ENCODE assay signal across 1 cellular context in the genomic region with DNA sequence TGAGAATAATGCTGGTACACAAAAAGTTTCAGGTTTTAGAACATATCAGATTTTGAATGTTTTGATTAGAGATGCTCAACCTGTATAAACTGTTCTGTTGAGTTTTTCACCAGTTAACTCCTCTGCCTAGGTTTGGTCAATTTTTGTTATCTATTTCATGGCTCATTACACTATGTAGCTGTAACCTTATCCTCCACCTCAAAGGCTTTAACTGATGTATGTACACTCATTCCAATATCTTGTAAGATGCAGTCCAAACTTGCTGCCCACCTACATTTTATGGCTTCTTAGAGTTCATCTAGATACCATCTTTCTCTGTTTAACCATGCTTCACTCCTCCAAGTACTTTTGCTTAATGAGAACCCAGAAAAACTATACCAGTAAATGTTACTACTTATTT.
TF ChIP-seq lines count a peak whose summit lies in the region.

No MANE protein-coding gene starts in this region.

TF ChIP-seq in HEK293, 187 proteins besides CTCF, POLR2A, EP300 and RAD21 (continued from another document and continues in another):
- TF ChIP-seq, protein P1, sequence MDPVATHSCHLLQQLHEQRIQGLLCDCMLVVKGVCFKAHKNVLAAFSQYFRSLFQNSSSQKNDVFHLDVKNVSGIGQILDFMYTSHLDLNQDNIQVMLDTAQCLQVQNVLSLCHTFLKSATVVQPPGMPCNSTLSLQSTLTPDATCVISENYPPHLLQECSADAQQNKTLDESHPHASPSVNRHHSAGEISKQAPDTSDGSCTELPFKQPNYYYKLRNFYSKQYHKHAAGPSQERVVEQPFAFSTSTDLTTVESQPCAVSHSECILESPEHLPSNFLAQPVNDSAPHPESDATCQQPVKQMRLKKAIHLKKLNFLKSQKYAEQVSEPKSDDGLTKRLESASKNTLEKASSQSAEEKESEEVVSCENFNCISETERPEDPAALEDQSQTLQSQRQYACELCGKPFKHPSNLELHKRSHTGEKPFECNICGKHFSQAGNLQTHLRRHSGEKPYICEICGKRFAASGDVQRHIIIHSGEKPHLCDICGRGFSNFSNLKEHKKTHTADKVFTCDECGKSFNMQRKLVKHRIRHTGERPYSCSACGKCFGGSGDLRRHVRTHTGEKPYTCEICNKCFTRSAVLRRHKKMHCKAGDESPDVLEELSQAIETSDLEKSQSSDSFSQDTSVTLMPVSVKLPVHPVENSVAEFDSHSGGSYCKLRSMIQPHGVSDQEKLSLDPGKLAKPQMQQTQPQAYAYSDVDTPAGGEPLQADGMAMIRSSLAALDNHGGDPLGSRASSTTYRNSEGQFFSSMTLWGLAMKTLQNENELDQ (tag by site-specific recombination; IDR thresholded peaks at IDR 0.05; ENCODE audit: low read depth) = no peak
- no peak for TF ChIP-seq ZNF830 (tag by site-specific recombination; IDR thresholded peaks at IDR 0.05; ENCODE audit: low read depth)
- TF ChIP-seq ZBTB1 (tag by site-specific recombination; IDR thresholded peaks at IDR 0.05) = no peak
- no peak for TF ChIP-seq ZNF132 (tag by site-specific recombination; IDR thresholded peaks at IDR 0.05; ENCODE audit: borderline replicate concordance)
- TF ChIP-seq ZNF155 (tag by site-specific recombination; IDR thresholded peaks at IDR 0.05) = no peak
- TF ChIP-seq WT1 (tag by site-specific recombination; IDR thresholded peaks at IDR 0.05) = 0 out of 2 replicates have a peak, but pooled peaks have one; percentile 23
- no peak for TF ChIP-seq ZIC2 (tag by site-specific recombination; IDR thresholded peaks at IDR 0.05)
- no peak for TF ChIP-seq ZBTB48 (tag by site-specific recombination; IDR thresholded peaks at IDR 0.05)
- no peak for TF ChIP-seq ZNF585B (tag by site-specific recombination; IDR thresholded peaks at IDR 0.05)
- TF ChIP-seq MYNN (tag by site-specific recombination; IDR thresholded peaks at IDR 0.05; ENCODE audit: borderline replicate concordance) = no peak
- TF ChIP-seq HOXA7 (CRISPR knock-in tag; IDR thresholded peaks at IDR 0.05; ENCODE audit: borderline replicate concordance) = no peak
- TF ChIP-seq REPIN1 (tag by site-specific recombination; IDR thresholded peaks at IDR 0.05; ENCODE audit: low read depth) = no peak
- TF ChIP-seq ZNF626 (tag by site-specific recombination; IDR thresholded peaks at IDR 0.05) = no peak
- TF ChIP-seq ZFP69B (tag by site-specific recombination; IDR thresholded peaks at IDR 0.05) = no peak
- TF ChIP-seq EGR2 (tag by site-specific recombination; IDR thresholded peaks at IDR 0.05; ENCODE audit: low read depth) = peak; percentile 66; the same call in 1 of the 2 replicates
- no peak for TF ChIP-seq ZNF23 (tag by site-specific recombination; IDR thresholded peaks at IDR 0.05; ENCODE audit: borderline replicate concordance)
- no peak for TF ChIP-seq ZNF747 (tag by site-specific recombination; IDR thresholded peaks at IDR 0.05)
- peak; percentile 63 for TF ChIP-seq ZFHX2 (tag by site-specific recombination; conservative IDR thresholded peaks at IDR 0.05)
- TF ChIP-seq, protein P2, sequence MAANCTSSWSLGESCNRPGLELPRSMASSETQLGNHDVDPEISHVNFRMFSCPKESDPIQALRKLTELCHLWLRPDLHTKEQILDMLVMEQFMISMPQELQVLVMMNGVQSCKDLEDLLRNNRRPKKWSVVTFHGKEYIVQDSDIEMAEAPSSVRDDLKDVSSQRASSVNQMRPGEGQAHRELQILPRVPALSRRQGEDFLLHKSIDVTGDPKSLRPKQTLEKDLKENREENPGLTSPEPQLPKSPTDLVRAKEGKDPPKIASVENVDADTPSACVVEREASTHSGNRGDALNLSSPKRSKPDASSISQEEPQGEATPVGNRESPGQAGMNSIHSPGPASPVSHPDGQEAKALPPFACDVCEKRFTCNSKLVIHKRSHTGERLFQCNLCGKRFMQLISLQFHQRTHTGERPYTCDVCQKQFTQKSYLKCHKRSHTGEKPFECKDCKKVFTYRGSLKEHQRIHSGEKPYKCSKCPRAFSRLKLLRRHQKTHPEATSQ (tag by site-specific recombination; IDR thresholded peaks at IDR 0.05) = no peak
- TF ChIP-seq ZNF785 (tag by site-specific recombination; IDR thresholded peaks at IDR 0.05) = no peak
- TF ChIP-seq, protein P3, sequence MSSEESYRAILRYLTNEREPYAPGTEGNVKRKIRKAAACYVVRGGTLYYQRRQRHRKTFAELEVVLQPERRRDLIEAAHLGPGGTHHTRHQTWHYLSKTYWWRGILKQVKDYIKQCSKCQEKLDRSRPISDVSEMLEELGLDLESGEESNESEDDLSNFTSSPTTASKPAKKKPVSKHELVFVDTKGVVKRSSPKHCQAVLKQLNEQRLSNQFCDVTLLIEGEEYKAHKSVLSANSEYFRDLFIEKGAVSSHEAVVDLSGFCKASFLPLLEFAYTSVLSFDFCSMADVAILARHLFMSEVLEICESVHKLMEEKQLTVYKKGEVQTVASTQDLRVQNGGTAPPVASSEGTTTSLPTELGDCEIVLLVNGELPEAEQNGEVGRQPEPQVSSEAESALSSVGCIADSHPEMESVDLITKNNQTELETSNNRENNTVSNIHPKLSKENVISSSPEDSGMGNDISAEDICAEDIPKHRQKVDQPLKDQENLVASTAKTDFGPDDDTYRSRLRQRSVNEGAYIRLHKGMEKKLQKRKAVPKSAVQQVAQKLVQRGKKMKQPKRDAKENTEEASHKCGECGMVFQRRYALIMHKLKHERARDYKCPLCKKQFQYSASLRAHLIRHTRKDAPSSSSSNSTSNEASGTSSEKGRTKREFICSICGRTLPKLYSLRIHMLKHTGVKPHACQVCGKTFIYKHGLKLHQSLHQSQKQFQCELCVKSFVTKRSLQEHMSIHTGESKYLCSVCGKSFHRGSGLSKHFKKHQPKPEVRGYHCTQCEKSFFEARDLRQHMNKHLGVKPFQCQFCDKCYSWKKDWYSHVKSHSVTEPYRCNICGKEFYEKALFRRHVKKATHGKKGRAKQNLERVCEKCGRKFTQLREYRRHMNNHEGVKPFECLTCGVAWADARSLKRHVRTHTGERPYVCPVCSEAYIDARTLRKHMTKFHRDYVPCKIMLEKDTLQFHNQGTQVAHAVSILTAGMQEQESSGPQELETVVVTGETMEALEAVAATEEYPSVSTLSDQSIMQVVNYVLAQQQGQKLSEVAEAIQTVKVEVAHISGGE (tag by site-specific recombination; conservative IDR thresholded peaks at IDR 0.05; ENCODE audit: low read depth) = no peak
- TF ChIP-seq ZNF555 (tag by site-specific recombination; conservative IDR thresholded peaks at IDR 0.05) = no peak
- TF ChIP-seq, protein P4, sequence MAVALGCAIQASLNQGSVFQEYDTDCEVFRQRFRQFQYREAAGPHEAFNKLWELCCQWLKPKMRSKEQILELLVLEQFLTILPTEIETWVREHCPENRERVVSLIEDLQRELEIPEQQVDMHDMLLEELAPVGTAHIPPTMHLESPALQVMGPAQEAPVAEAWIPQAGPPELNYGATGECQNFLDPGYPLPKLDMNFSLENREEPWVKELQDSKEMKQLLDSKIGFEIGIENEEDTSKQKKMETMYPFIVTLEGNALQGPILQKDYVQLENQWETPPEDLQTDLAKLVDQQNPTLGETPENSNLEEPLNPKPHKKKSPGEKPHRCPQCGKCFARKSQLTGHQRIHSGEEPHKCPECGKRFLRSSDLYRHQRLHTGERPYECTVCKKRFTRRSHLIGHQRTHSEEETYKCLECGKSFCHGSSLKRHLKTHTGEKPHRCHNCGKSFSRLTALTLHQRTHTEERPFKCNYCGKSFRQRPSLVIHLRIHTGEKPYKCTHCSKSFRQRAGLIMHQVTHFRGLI (tag by site-specific recombination; IDR thresholded peaks at IDR 0.05) = 0 out of 2 replicates have a peak, but pooled peaks have one; percentile 8
- no peak for TF ChIP-seq SP2 (tag by site-specific recombination; IDR thresholded peaks at IDR 0.05)
- no peak for TF ChIP-seq ZNF112 (tag by site-specific recombination; IDR thresholded peaks at IDR 0.05)
- no peak for TF ChIP-seq ZNF354C (tag by site-specific recombination; IDR thresholded peaks at IDR 0.05; ENCODE audit: borderline replicate concordance, low read depth)
- TF ChIP-seq ZNF629 (tag by site-specific recombination; IDR thresholded peaks at IDR 0.05) = peak; percentile 52
- no peak for TF ChIP-seq ZNF324 (tag by site-specific recombination; IDR thresholded peaks at IDR 0.05)
- no peak for TF ChIP-seq ZNF549 (tag by site-specific recombination; IDR thresholded peaks at IDR 0.05)
- no peak for TF ChIP-seq PRDM1 (tag by site-specific recombination; IDR thresholded peaks at IDR 0.05)
- TF ChIP-seq ZNF48 (tag by site-specific recombination; IDR thresholded peaks at IDR 0.05) = no peak
- TF ChIP-seq IKZF3 (tag by site-specific recombination; IDR thresholded peaks at IDR 0.05) = no peak
- TF ChIP-seq, protein P5, sequence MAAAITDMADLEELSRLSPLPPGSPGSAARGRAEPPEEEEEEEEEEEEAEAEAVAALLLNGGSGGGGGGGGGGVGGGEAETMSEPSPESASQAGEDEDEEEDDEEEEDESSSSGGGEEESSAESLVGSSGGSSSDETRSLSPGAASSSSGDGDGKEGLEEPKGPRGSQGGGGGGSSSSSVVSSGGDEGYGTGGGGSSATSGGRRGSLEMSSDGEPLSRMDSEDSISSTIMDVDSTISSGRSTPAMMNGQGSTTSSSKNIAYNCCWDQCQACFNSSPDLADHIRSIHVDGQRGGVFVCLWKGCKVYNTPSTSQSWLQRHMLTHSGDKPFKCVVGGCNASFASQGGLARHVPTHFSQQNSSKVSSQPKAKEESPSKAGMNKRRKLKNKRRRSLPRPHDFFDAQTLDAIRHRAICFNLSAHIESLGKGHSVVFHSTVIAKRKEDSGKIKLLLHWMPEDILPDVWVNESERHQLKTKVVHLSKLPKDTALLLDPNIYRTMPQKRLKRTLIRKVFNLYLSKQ (tag by site-specific recombination; IDR thresholded peaks at IDR 0.05; ENCODE audit: borderline replicate concordance) = no peak
- no peak for TF ChIP-seq ZBTB7A (tag by site-specific recombination; IDR thresholded peaks at IDR 0.05; ENCODE audit: low read depth)
- TF ChIP-seq ZNF391 (tag by site-specific recombination; IDR thresholded peaks at IDR 0.05; ENCODE audit: borderline replicate concordance, low read depth) = no peak
- TF ChIP-seq GLIS1 (tag by site-specific recombination; IDR thresholded peaks at IDR 0.05) = no peak
- no peak for TF ChIP-seq ZNF146 (tag by site-specific recombination; IDR thresholded peaks at IDR 0.05)
- TF ChIP-seq ZNF10 (tag by site-specific recombination; IDR thresholded peaks at IDR 0.05) = peak; percentile 73
- no peak for TF ChIP-seq ZNF571 (tag by site-specific recombination; IDR thresholded peaks at IDR 0.05)
- no peak for TF ChIP-seq SP3 (tag by site-specific recombination; IDR thresholded peaks at IDR 0.05)
- TF ChIP-seq, protein P6, sequence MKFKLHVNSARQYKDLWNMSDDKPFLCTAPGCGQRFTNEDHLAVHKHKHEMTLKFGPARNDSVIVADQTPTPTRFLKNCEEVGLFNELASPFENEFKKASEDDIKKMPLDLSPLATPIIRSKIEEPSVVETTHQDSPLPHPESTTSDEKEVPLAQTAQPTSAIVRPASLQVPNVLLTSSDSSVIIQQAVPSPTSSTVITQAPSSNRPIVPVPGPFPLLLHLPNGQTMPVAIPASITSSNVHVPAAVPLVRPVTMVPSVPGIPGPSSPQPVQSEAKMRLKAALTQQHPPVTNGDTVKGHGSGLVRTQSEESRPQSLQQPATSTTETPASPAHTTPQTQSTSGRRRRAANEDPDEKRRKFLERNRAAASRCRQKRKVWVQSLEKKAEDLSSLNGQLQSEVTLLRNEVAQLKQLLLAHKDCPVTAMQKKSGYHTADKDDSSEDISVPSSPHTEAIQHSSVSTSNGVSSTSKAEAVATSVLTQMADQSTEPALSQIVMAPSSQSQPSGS (tag by site-specific recombination; IDR thresholded peaks at IDR 0.05; ENCODE audit: low read depth) = no peak
- TF ChIP-seq ZNF677 (tag by site-specific recombination; IDR thresholded peaks at IDR 0.05) = no peak
- no peak for TF ChIP-seq ZNF211 (tag by site-specific recombination; IDR thresholded peaks at IDR 0.05; ENCODE audit: low read depth)
- TF ChIP-seq, protein P7, sequence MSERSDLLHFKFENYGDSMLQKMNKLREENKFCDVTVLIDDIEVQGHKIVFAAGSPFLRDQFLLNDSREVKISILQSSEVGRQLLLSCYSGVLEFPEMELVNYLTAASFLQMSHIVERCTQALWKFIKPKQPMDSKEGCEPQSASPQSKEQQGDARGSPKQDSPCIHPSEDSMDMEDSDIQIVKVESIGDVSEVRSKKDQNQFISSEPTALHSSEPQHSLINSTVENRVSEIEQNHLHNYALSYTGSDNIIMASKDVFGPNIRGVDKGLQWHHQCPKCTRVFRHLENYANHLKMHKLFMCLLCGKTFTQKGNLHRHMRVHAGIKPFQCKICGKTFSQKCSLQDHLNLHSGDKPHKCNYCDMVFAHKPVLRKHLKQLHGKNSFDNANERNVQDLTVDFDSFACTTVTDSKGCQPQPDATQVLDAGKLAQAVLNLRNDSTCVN (tag by site-specific recombination; optimal IDR thresholded peaks at IDR 0.05) = no peak
- no peak for TF ChIP-seq ZNF776 (tag by site-specific recombination; IDR thresholded peaks at IDR 0.05; ENCODE audit: borderline replicate concordance)
- TF ChIP-seq ZNF473 (tag by site-specific recombination; IDR thresholded peaks at IDR 0.05) = no peak
- no peak for TF ChIP-seq ZNF658 (tag by site-specific recombination; IDR thresholded peaks at IDR 0.05)
- no peak for TF ChIP-seq ZNF169 (tag by site-specific recombination; IDR thresholded peaks at IDR 0.05)
- no peak for TF ChIP-seq ZNF664 (tag by site-specific recombination; IDR thresholded peaks at IDR 0.05)
- TF ChIP-seq ZNF433 (tag by site-specific recombination; IDR thresholded peaks at IDR 0.05; ENCODE audit: low read depth) = no peak
- no peak for TF ChIP-seq ZNF121 (tag by site-specific recombination; IDR thresholded peaks at IDR 0.05)
- TF ChIP-seq ZNF670 (tag by site-specific recombination; IDR thresholded peaks at IDR 0.05; ENCODE audit: low read depth) = no peak
- no peak for TF ChIP-seq ZSCAN23 (tag by site-specific recombination; IDR thresholded peaks at IDR 0.05)
- no peak for TF ChIP-seq ZNF558 (tag by site-specific recombination; IDR thresholded peaks at IDR 0.05)
- TF ChIP-seq ZNF707 (tag by site-specific recombination; IDR thresholded peaks at IDR 0.05) = no peak
- TF ChIP-seq, protein P8, sequence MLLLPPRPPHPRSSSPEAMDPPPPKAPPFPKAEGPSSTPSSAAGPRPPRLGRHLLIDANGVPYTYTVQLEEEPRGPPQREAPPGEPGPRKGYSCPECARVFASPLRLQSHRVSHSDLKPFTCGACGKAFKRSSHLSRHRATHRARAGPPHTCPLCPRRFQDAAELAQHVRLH (tag by site-specific recombination; IDR thresholded peaks at IDR 0.05) = 0 out of 2 replicates have a peak, but pooled peaks have one; percentile 48
